In the genomic region with DNA sequence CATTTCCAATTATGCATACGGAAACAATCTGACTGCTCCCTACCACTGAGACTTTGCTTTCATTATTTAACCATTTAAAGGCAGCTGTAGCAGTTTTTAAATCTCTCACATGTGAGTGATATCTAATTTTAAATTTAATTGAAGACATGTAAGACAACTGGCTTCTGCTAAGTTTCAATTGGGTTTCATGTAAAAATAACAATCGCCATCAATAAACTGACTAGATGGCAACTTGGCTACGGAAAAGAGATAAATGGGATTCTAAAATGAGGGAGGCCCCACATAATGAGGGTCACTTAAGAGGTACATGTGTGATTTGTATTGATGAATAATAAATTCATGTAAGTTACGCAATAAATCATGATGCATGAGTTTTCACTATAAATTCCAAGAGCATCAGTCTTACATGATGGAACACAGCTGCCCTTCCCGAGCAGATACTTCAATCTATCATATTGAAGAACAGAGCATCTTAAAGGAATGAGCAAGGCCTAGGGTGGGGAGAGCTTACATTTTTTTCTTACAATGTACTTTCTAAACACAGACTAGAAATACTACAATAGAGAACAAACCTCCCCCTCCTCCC, we compare ENCODE assay signal across 20 cellular contexts.
DNase-seq lines count a peak whose midpoint lies in the region; ATAC-seq, FAIRE-seq and TF ChIP-seq lines count a peak whose summit lies in the region.
"Had no signal": no experiment of that assay in that cellular context is flagged by ENCODE, and none has a peak within 500 bp of the region (broad histone marks: within the 10 kb centered on the region; RNA-seq: fewer than 3 reads in every experiment).

No MANE protein-coding gene starts in this region.

- H3K9me3 ChIP-seq in SK-N-SH (no peaks in the 10 kb centered on the region), astrocyte (ENCODE audit: insufficient read depth, low read depth, low read length) (no peaks in the 10 kb centered on the region), MM.1S (replicated peaks; ENCODE audit: insufficient read depth, low read length) (no peaks in the 10 kb centered on the region)
- H3K9me3 ChIP-seq: BLaER1 had no signal

- no peaks in the 10 kb centered on the region for H3K36me3 Mint-ChIP-seq in astrocyte (ENCODE audit: low read depth, unreplicated experiment)
- H3K36me3 Mint-ChIP-seq: CD8-positive, alpha-beta T cell had no signal

- 51% methylated on average over 5 of the region's 5 CpGs for WGBS in SK-N-SH (ENCODE audit: low lambda C conversion rate)

- TF ChIP-seq EP300 in SK-N-SH (IDR thresholded peaks at IDR 0.05; ENCODE audit: borderline replicate concordance in 1 of 2, low read depth in 1 of 2, low read length in 1 of 2): no peak

- H3K27ac Mint-ChIP-seq in astrocyte (ENCODE audit: unreplicated experiment): no peak overlapping the region
- H3K27ac Mint-ChIP-seq: CD8-positive, alpha-beta T cell; HFFc6 had no signal

- POLR2A ChIA-PET in SK-N-SH (lab: Yijun Ruan, JAX): no interaction called here

- H3F3A ChIP-seq in SK-N-SH (replicated peaks; ENCODE audit: insufficient read depth): no peaks in the 10 kb centered on the region
- no peaks in the 10 kb centered on the region for H3F3A ChIP-seq in MM.1S (ENCODE audit: insufficient read depth, low read length)

- no peaks in the 10 kb centered on the region; a peak in 1 of 4 replicates for H3K4me1 ChIP-seq in SK-N-SH (ENCODE audit: control insufficient read depth in 1 of 2, insufficient read depth in 2 of 2, low read depth in 1 of 2, low read length in 1 of 2)
- H3K4me1 ChIP-seq in astrocyte (ENCODE audit: insufficient read depth, low read length): no peaks in the 10 kb centered on the region
- H3K4me1 ChIP-seq in MM.1S (ENCODE audit: low read length): no peaks in the 10 kb centered on the region
- H3K4me1 ChIP-seq: BLaER1 had no signal

- H3K4me2 ChIP-seq in SK-N-SH (no peak overlapping the region), astrocyte (ENCODE audit: low read length) (no peak overlapping the region), MM.1S (ENCODE audit: low read depth, low read length) (no peak overlapping the region)
- H3K4me2 ChIP-seq: BLaER1 had no signal

- H3K36me3 ChIP-seq in SK-N-SH (replicated peaks in 1 of 2; ENCODE audit: control insufficient read depth in 1 of 2, insufficient read depth in 2 of 2, low read length in 1 of 2) (no peaks in the 10 kb centered on the region), astrocyte (ENCODE audit: insufficient read depth, low read length) (no peaks in the 10 kb centered on the region), MM.1S (replicated peaks; ENCODE audit: insufficient read depth, low read length) (no peaks in the 10 kb centered on the region)
- H3K36me3 ChIP-seq: BLaER1 had no signal

- peak overlapping the region in 1 of 2 experiments; percentile 67; a peak in 2 of 4 replicates for H3K27ac ChIP-seq in SK-N-SH (ENCODE audit: low read depth in 2 of 2, low read length in 1 of 2)
- H3K27ac ChIP-seq in astrocyte (ENCODE audit: low read depth, low read length): no peak overlapping the region
- no peak overlapping the region for H3K27ac ChIP-seq in MM.1S (ENCODE audit: low read length)
- H3K27ac ChIP-seq: BLaER1 had no signal

- H2AFZ ChIP-seq in SK-N-SH (ENCODE audit: low read depth) (no peak overlapping the region), astrocyte (ENCODE audit: low read depth, low read length) (no peak overlapping the region), MM.1S (ENCODE audit: low read length) (no peak overlapping the region)

- no peak overlapping the region for H3K9ac ChIP-seq in SK-N-SH
- H3K9ac ChIP-seq in astrocyte (ENCODE audit: low read length): no peak overlapping the region
- H3K9ac ChIP-seq in MM.1S (ENCODE audit: low read length): no peak overlapping the region
- H3K9ac ChIP-seq: BLaER1 had no signal

- no peak for ATAC-seq in SK-N-SH treated with all-trans-retinoic acid at 6 μM for 48 hours
- ATAC-seq: CD8-positive, alpha-beta T cell; GM12878 had no signal

- no peak overlapping the region for H3K4me3 ChIP-seq in SK-N-SH (ENCODE audit: low read depth in 2 of 2, low read length in 1 of 2)
- no peak overlapping the region for H3K4me3 ChIP-seq in astrocyte (ENCODE audit: insufficient read depth, low read depth, low read length)
- H3K4me3 ChIP-seq in fibroblast of mammary gland (ENCODE audit: control insufficient read depth, low read depth, low read length): no peak overlapping the region
- H3K4me3 ChIP-seq in skeletal muscle cell (ENCODE audit: low read depth, low read length): no peak overlapping the region
- H3K4me3 ChIP-seq in MM.1S (ENCODE audit: low read length): no peak overlapping the region
- H3K4me3 ChIP-seq: BLaER1, GM12878 had no signal

- H3K79me2 ChIP-seq in SK-N-SH (ENCODE audit: insufficient read depth) (no peaks in the 10 kb centered on the region), astrocyte (ENCODE audit: insufficient read depth, low read length) (no peaks in the 10 kb centered on the region), MM.1S (ENCODE audit: low read length) (no peaks in the 10 kb centered on the region)

- TF ChIP-seq CTCF in SK-N-SH (IDR thresholded peaks at IDR 0.05) (no peak), astrocyte (IDR thresholded peaks at IDR 0.05; ENCODE audit: insufficient read depth, low read depth, low read length) (no peak), fibroblast of mammary gland (conservative IDR thresholded peaks at IDR 0.05; ENCODE audit: control insufficient read depth, insufficient read depth, low read depth, low read length) (no peak), MM.1S (IDR thresholded peaks at IDR 0.05; ENCODE audit: low read length) (no peak)

- CTCF ChIA-PET in SK-N-SH (lab: Yijun Ruan, JAX): no interaction called here

- TF ChIP-seq RAD21 in SK-N-SH (IDR thresholded peaks at IDR 0.05; ENCODE audit: low read length): no peak

- no peaks in the 10 kb centered on the region for H3K27me3 Mint-ChIP-seq in astrocyte (ENCODE audit: low read depth, unreplicated experiment)

- H3K9me3 Mint-ChIP-seq in astrocyte (ENCODE audit: unreplicated experiment): no peaks in the 10 kb centered on the region
- H3K9me3 Mint-ChIP-seq: CD8-positive, alpha-beta T cell had no signal

- H3K9me2 ChIP-seq in SK-N-SH (no peaks in the 10 kb centered on the region), MM.1S (replicated peaks; ENCODE audit: insufficient read depth, low read length) (no peaks in the 10 kb centered on the region)

- FAIRE-seq in astrocyte (lab: Jason Lieb, UNC): no peak
- FAIRE-seq: GM12878 had no signal

- H3K27me3 ChIP-seq in SK-N-SH (ENCODE audit: insufficient read depth) (no peaks in the 10 kb centered on the region), astrocyte (ENCODE audit: insufficient read depth, low read length) (no peaks in the 10 kb centered on the region), MM.1S (replicated peaks; ENCODE audit: insufficient read depth, low read length) (no peaks in the 10 kb centered on the region)
- H3K27me3 ChIP-seq: BLaER1 had no signal

- DNase-seq in SK-N-SH: no peak
- peak; percentile 22 for DNase-seq in astrocyte (ENCODE audit: low read depth)
- peak; percentile 3 for DNase-seq in fibroblast of mammary gland (ENCODE audit: low read depth)
- DNase-seq in skeletal muscle cell (ENCODE audit: low read depth): peak; percentile 8
- DNase-seq in MM.1S: no peak
- no peak for DNase-seq in cortex of kidney (lab: John Stamatoyannopoulos, UW)
- DNase-seq in NCI-H2171 treated with DMSO at 0.1 percent for 48 hours (lab: John Stamatoyannopoulos, UW): no peak
- DNase-seq: CD8-positive, alpha-beta T cell; DND-41; GDM1; GOT3; HFFc6; Karpas-422; NCI-H1105 treated with DMSO at 0.1 percent for 48 hours; NCI-H187; NCI-H446; RPMI8226 had no signal

- no peaks in the 10 kb centered on the region for H3K4me1 Mint-ChIP-seq in astrocyte (ENCODE audit: low read depth, unreplicated experiment)

- H4K20me1 ChIP-seq in SK-N-SH (ENCODE audit: insufficient read depth) (no peaks in the 10 kb centered on the region), astrocyte (ENCODE audit: insufficient read depth, low read length) (no peaks in the 10 kb centered on the region), MM.1S (ENCODE audit: insufficient read depth, low read length) (no peaks in the 10 kb centered on the region)
- H4K20me1 ChIP-seq: BLaER1 had no signal

- H3K4me3 Mint-ChIP-seq in astrocyte (ENCODE audit: unreplicated experiment): no peak overlapping the region
- H3K4me3 Mint-ChIP-seq: CD8-positive, alpha-beta T cell; HFFc6 had no signal

TF ChIP-seq in SK-N-SH treated with all-trans-retinoic acid at 6 μM for 48 hours, 23 proteins besides CTCF, POLR2A, EP300 and RAD21 (continues in another document):
- TF ChIP-seq ZNF8 (CRISPR knock-in tag; IDR thresholded peaks at IDR 0.05) (no peak), PPARA (CRISPR knock-in tag; IDR thresholded peaks at IDR 0.05; ENCODE audit: borderline replicate concordance) (no peak), ZC3H10 (CRISPR knock-in tag; IDR thresholded peaks at IDR 0.05) (no peak), ESRRG (CRISPR knock-in tag; IDR thresholded peaks at IDR 0.05) (0 out of 2 replicates have a peak, but pooled peaks have one; percentile 7)

TF ChIP-seq in SK-N-SH, 30 proteins besides CTCF, POLR2A, EP300 and RAD21:
- no peak for TF ChIP-seq TAF1 (IDR thresholded peaks at IDR 0.05; ENCODE audit: borderline replicate concordance, low read depth, low read length)
- no peak for TF ChIP-seq NFIC (IDR thresholded peaks at IDR 0.05; ENCODE audit: borderline replicate concordance)
- TF ChIP-seq TCF12 (IDR thresholded peaks at IDR 0.05): no peak
TF ChIP-seq in SK-N-SH: peak in this region for 0.

Comparison
In these comparisons a context has a peak if more than half of its experiments do, and no peak if none do; other contexts are left out.
1. DNase-seq: peak in astrocyte (single experiment), fibroblast of mammary gland (single experiment) and skeletal muscle cell (single experiment); none in SK-N-SH (single experiment), MM.1S (single experiment), cortex of kidney (single experiment) and NCI-H2171 treated with DMSO at 0.1 percent for 48 hours (single experiment).